In genomic region chr9:113153599-113153998, GRCh38 we compare ENCODE assay signal across 22 cellular contexts. TPM values are rescaled to one million over a fixed set of nuclear protein-coding genes. Genes with fewer than 3 reads are reported as not detected.
A peak's percentile ranks its signal among the peaks of the same experiment; 100 is the strongest.
DNase-seq lines count a peak whose midpoint lies in the region; ATAC-seq and TF ChIP-seq lines count a peak whose summit lies in the region.
"Had no signal": no experiment of that assay in that cellular context is flagged by ENCODE, and none has a peak within 500 bp of the region (broad histone marks: within the 10 kb centered on the region; RNA-seq: fewer than 3 reads in every experiment).

No MANE protein-coding gene starts in this region.

- H3K27ac Mint-ChIP-seq in neural crest cell (ENCODE audit: unreplicated experiment): no peak overlapping the region
- H3K27ac Mint-ChIP-seq: activated naive CD4-positive, alpha-beta T cell treated with anti-CD3 and anti-CD28 coated beads, Interleukin-2, amount 50 U/mL, for 24 hours; stimulated activated memory B cell treated with anti-CD40 and anti-IgM and Interleukin-4, amounts not matched to agents 10 μg/mL and 1 μg/mL and 100 μg/mL, for 72 hours; T-helper 1 cell treated with Interleukin-12 subunit alpha and Interleukin-12 subunit beta and Interleukin-4 antibody, amounts not matched to agents 30 μg/mL and 1 μg/mL, for 36 hours had no signal

- no peak for ATAC-seq in GM18511 (IDR thresholded peaks at IDR 0.05; ENCODE audit: unreplicated experiment)
- ATAC-seq: stimulated activated memory B cell treated with anti-CD40 and anti-IgM and Interleukin-4, amounts not matched to agents 10 μg/mL and 1 μg/mL and 100 μg/mL, for 72 hours had no signal

- H3K9me3 ChIP-seq in transverse colon: no peaks in the 10 kb centered on the region
- H3K9me3 ChIP-seq: Peyer's patch had no signal

- 83 to 85% methylated on average over 2 to 6 of the region's 6 CpGs for WGBS in transverse colon (ENCODE audit: low coverage in 1 of 2), 2 donors

- no peaks in the 10 kb centered on the region for H3K9me3 Mint-ChIP-seq in neural crest cell
- H3K9me3 Mint-ChIP-seq: activated naive CD4-positive, alpha-beta T cell treated with anti-CD3 and anti-CD28 coated beads, Interleukin-2, amount 50 U/mL, for 24 hours; stimulated activated memory B cell treated with anti-CD40 and anti-IgM and Interleukin-4, amounts not matched to agents 10 μg/mL and 1 μg/mL and 100 μg/mL, for 72 hours; T-helper 1 cell treated with Interleukin-12 subunit alpha and Interleukin-12 subunit beta and Interleukin-4 antibody, amounts not matched to agents 30 μg/mL and 1 μg/mL, for 36 hours had no signal

- TF ChIP-seq CTCF in coronary artery (IDR thresholded peaks at IDR 0.05) (no peak), neural crest cell (conservative IDR thresholded peaks at IDR 0.05) (no peak), transverse colon (IDR thresholded peaks at IDR 0.05) (no peak)

- peaks cover 0 to 4% (median 0%) of the 10 kb centered on the region in 4 donors for H3K36me3 ChIP-seq in transverse colon
- H3K36me3 ChIP-seq: cardiac muscle cell had no signal

- peak overlapping the region; percentile 61 for H3K4me3 Mint-ChIP-seq in neural crest cell
- H3K4me3 Mint-ChIP-seq: activated naive CD4-positive, alpha-beta T cell treated with anti-CD3 and anti-CD28 coated beads, Interleukin-2, amount 50 U/mL, for 24 hours; stimulated activated memory B cell treated with anti-CD40 and anti-IgM and Interleukin-4, amounts not matched to agents 10 μg/mL and 1 μg/mL and 100 μg/mL, for 72 hours; T-helper 1 cell treated with Interleukin-12 subunit alpha and Interleukin-12 subunit beta and Interleukin-4 antibody, amounts not matched to agents 30 μg/mL and 1 μg/mL, for 36 hours had no signal

- H3K4me1 Mint-ChIP-seq in neural crest cell: peaks cover 7% of the 10 kb centered on the region

- H3K27me3 Mint-ChIP-seq in neural crest cell (ENCODE audit: low read depth): peaks cover 7% of the 10 kb centered on the region
- H3K27me3 Mint-ChIP-seq: activated naive CD4-positive, alpha-beta T cell treated with anti-CD3 and anti-CD28 coated beads, Interleukin-2, amount 50 U/mL, for 24 hours; CD4-positive, alpha-beta memory T cell; stimulated activated memory B cell treated with anti-CD40 and anti-IgM and Interleukin-4, amounts not matched to agents 10 μg/mL and 1 μg/mL and 100 μg/mL, for 72 hours had no signal

- DNase-seq in NCI-H1417 treated with DMSO at 0.1 percent for 48 hours (lab: John Stamatoyannopoulos, UW): peak; percentile 55
- no peak for DNase-seq in coronary artery (ENCODE audit: low spot score)
- no peak for DNase-seq in neural crest cell (ENCODE audit: low read depth, low spot score)
- DNase-seq in superior temporal gyrus (ENCODE audit: extremely low spot score): peak; percentile 48
- no peak for DNase-seq in T1000 (lab: John Stamatoyannopoulos, UW)
- no peak for DNase-seq in AG08396 (ENCODE audit: low spot score)
- DNase-seq in transverse colon: no peak
- DNase-seq: activated T-cell treated with anti-CD3 and anti-CD28 coated beads, Interleukin-2, amount 50 U/mL, for 48 hours; CD4-positive, alpha-beta memory T cell; GOT3; MV-4-11; NCI-H1694 treated with DMSO at 0.1 percent for 48 hours; NCI-H2171; NCI-H524 treated with DMSO at 0.1 percent for 48 hours; Peyer's patch; small intestine; stimulated activated CD4-positive, alpha-beta T cell treated with anti-CD3 and anti-CD28 coated beads, Interleukin-2, amount 100 ng/mL, for 48 hours had no signal

- H3K27ac ChIP-seq in coronary artery (peak overlapping the region in 1 of 2 donors; percentile 64), transverse colon (no peak overlapping the region)
- H3K27ac ChIP-seq: cardiac muscle cell, Peyer's patch had no signal

- H3K36me3 Mint-ChIP-seq in neural crest cell (ENCODE audit: low read depth): peaks cover 3% of the 10 kb centered on the region

- in situ Hi-C loops in transverse colon (cut with MboI; ENCODE audit: low pct_ligation_motif_present in 1 of 4, low pct_unique_long_range_greater_than_20kb in 1 of 4, low sequenced_read_pairs in 3 of 4): no loop called here

- H3K4me1 ChIP-seq in transverse colon: peaks cover 3 to 22% (median 12%) of the 10 kb centered on the region in 4 donors

- H3K4me3 ChIP-seq in coronary artery (peak overlapping the region; percentile 17), transverse colon (no peak overlapping the region)
- H3K4me3 ChIP-seq: cardiac muscle cell, Peyer's patch had no signal

- no peak for TF ChIP-seq POLR2A in transverse colon (IDR thresholded peaks at IDR 0.05)

- intact Hi-C loops in transverse colon (cut with DNase I; ENCODE audit: low total_unique reads): no loop called here

- TF ChIP-seq EP300 in transverse colon (IDR thresholded peaks at IDR 0.05; ENCODE audit: low read depth): no peak

- H3K27me3 ChIP-seq in transverse colon: no peaks in the 10 kb centered on the region
- H3K27me3 ChIP-seq: Peyer's patch had no signal

RNA-seq across cellular contexts. Expression of gene SLC31A2, which starts 2.8 kb away (rescaled TPM):
- total RNA-seq in neural crest cell (3.0 and 3.6 TPM in 2 replicates), transverse colon (10 to 100 TPM in 3 of 4 donors, 1 to 10 TPM in 1; 4.4 to 81.6 (median 40.3) TPM)

Comparison
In these comparisons a context has a peak if more than half of its experiments do, and no peak if none do; other contexts are left out.
1. DNase-seq: peak in NCI-H1417 treated with DMSO at 0.1 percent for 48 hours (single experiment) and superior temporal gyrus (single experiment); none in coronary artery (single experiment), neural crest cell (single experiment), T1000 (single experiment), AG08396 (single experiment) and transverse colon (single experiment).